Comparison of ENCODE assay signal across 24 cellular contexts in genomic region chr5:122081541-122081940, GRCh38. TPM values are rescaled to one million over a fixed set of nuclear protein-coding genes. Genes with fewer than 3 reads are reported as not detected.
"Had no signal": no experiment of that assay in that cellular context is flagged by ENCODE, and none has a peak within 500 bp of the region (broad histone marks: within the 10 kb centered on the region; RNA-seq: fewer than 3 reads in every experiment).

No MANE protein-coding gene starts in this region.

- H3K36me3 ChIP-seq: esophagus muscularis mucosa, gastrocnemius medialis, neutrophil, pancreas, WERI-Rb-1 had no signal

- H3K9me3 ChIP-seq: esophagus muscularis mucosa, gastrocnemius medialis, neutrophil, pancreas had no signal

- H3K27me3 ChIP-seq: esophagus muscularis mucosa had no signal

- H3K27ac ChIP-seq: esophagus muscularis mucosa, gastrocnemius medialis, neutrophil, pancreas, WERI-Rb-1 had no signal

- DNase-seq: activated CD4-positive, alpha-beta T cell treated with anti-CD3 and anti-CD28 coated beads, Interleukin-2, amount 10 ng/mL, durations not matched to agents 7 days and 5 days; activated CD4-positive, CD25-positive, alpha-beta regulatory T cell treated with anti-CD3 and anti-CD28 coated beads, Interleukin-2, amount 50 U/mL, for 72 hours; activated CD8-positive, alpha-beta memory T cell treated with anti-CD3 and anti-CD28 coated beads, Interleukin-2, amount 10 ng/mL, durations not matched to agents 7 days and 5 days; activated CD8-positive, alpha-beta T cell treated with anti-CD3 and anti-CD28 coated beads for 36 hours; activated gamma-delta T cell; activated naive CD4-positive, alpha-beta T cell treated with anti-CD3 and anti-CD28 coated beads, Interleukin-2, amount 50 U/mL, for 16 hours; activated T-cell treated with anti-CD3 and anti-CD28 coated beads for 4 hours; anterior cingulate cortex; central memory CD4-positive, alpha-beta T cell; effector memory CD4-positive, alpha-beta T cell; gastrocnemius medialis; head of caudate nucleus; hypothalamus; pancreas; right cardiac atrium; stimulated activated CD4-positive, alpha-beta T cell treated with anti-CD3 and anti-CD28 coated beads, Interleukin-12 subunit alpha, Interleukin-12 subunit beta, amount 100 ng/mL, for 4 hours; stimulated activated CD4-positive, alpha-beta T cell treated with anti-CD3 and anti-CD28 coated beads, Interleukin-4, amount 100 ng/mL, for 4 hours; stimulated activated naive CD8-positive, alpha-beta T cell treated with anti-CD3 and anti-CD28 coated beads, Interleukin-15, Interleukin-2, amounts not matched to agents 100 U/mL and 50 U/mL, for 24 hours; substantia nigra; T-cell; WERI-Rb-1 had no signal

- ATAC-seq: activated CD8-positive, alpha-beta memory T cell treated with anti-CD3 and anti-CD28 coated beads, Interleukin-2, amount 10 ng/mL, durations not matched to agents 7 days and 5 days; activated CD8-positive, alpha-beta T cell treated with anti-CD3 and anti-CD28 coated beads for 36 hours; gastrocnemius medialis; pancreas; right cardiac atrium; stimulated activated naive CD8-positive, alpha-beta T cell treated with anti-CD3 and anti-CD28 coated beads, Interleukin-15, Interleukin-2, amounts not matched to agents 100 U/mL and 50 U/mL, for 24 hours; T-cell had no signal

- H3K4me3 ChIP-seq: esophagus muscularis mucosa, gastrocnemius medialis, pancreas had no signal

RNA-seq across cellular contexts. Expression of gene LOX, which starts 3.5 kb away (rescaled TPM):
- total RNA-seq: activated CD8-positive, alpha-beta memory T cell treated with anti-CD3 and anti-CD28 coated beads, Interleukin-2, amount 10 ng/mL, durations not matched to agents 7 days and 5 days; activated CD8-positive, alpha-beta T cell treated with anti-CD3 and anti-CD28 coated beads for 36 hours had no signal

RNA-seq across cellular contexts. Expression of gene ZNF474, which starts 47.8 kb away (rescaled TPM):
- total RNA-seq: activated CD4-positive, alpha-beta T cell treated with anti-CD3 and anti-CD28 coated beads, Interleukin-2, amount 10 ng/mL, durations not matched to agents 7 days and 5 days; activated CD8-positive, alpha-beta T cell treated with anti-CD3 and anti-CD28 coated beads for 36 hours; endothelial cell of umbilical vein had no signal
- polyA plus RNA-seq: right cardiac atrium had no signal
